Comparison of ENCODE assay signal across 8 cellular contexts in the genomic region with DNA sequence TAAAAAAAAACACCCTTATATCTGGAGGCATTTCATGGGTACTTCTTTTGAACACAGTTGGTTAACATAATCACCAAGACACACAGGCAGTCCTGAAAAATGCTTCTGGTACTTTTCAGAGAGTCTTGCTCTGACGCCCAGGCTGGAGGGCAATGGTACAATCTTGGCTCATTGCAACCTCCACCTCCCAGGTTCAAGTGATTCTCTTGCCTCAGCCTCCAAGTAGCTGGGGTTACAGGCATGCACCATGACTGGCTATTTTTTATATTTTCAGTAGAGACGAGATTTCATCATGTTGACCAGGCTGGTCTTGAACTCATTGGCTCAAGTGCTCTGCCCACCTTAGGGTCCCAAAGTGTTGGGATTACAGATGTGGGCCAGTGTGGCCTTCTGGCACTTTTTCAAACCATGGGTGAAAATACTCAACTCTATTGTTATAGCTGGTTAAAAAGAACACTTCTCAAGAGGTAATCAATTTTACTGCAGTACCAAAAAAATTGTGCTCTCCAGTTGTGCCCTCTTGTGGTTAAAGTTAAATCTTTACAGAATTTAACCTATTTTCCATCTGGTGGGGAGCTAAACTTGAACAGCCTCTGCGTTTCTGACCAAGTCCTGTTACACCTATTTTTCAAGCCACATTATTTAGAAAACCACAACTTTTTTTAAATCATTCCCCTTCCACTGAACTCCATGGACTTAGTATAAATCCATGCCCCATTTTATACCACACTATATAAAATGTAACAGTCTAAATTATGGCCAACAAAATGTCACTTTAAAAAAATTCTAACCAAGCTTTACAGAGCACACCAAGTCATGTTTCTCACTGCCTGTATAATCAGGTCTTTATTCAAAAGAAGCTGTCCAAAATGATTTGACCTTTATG. TPM values are rescaled to one million over a fixed set of nuclear protein-coding genes. Genes with fewer than 3 reads are reported as not detected.
DNase-seq lines count a peak whose midpoint lies in the region; ATAC-seq and TF ChIP-seq lines count a peak whose summit lies in the region.

No MANE protein-coding gene starts in this region.

- H3K27ac ChIP-seq in KMS-11 (peak overlapping the region; percentile 96), upper lobe of left lung (peak overlapping the region in 3 of 4 donors; percentile 89 to 94 (median 92))

- H3K27me3 Mint-ChIP-seq in activated T-helper 1 cell treated with anti-CD3 and anti-CD28 coated beads, Interleukin-12 subunit alpha, Interleukin-12 subunit beta, Interleukin-2, Interleukin-4 antibody, amounts not matched to agents 30 ng/mL and 10 ng/mL and 1 ng/mL, durations not matched to agents 14 hours and 24 hours and 36 hours (ENCODE audit: insufficient read depth) = no peaks in the 10 kb centered on the region

- peaks cover 36% of the 10 kb centered on the region for H3K36me3 ChIP-seq in KMS-11 (ENCODE audit: insufficient read depth)
- peaks cover 33 to 74% (median 58%) of the 10 kb centered on the region in 4 donors for H3K36me3 ChIP-seq in upper lobe of left lung

- H4K20me1 ChIP-seq in KMS-11 (ENCODE audit: insufficient read depth) = peaks cover 13% of the 10 kb centered on the region

- no peaks in the 10 kb centered on the region for H3K9me3 ChIP-seq in upper lobe of left lung

- H3K4me2 ChIP-seq in KMS-11 = peak overlapping the region; percentile 43; the same call in 1 of the 2 replicates

- H3K4me3 ChIP-seq in KMS-11 (IDR thresholded peaks at IDR 0.05; ENCODE audit: insufficient read depth, low read depth, low read length) (no peak overlapping the region), upper lobe of left lung (peak overlapping the region in 1 of 4 donors; percentile 96)

- TF ChIP-seq EP300 in upper lobe of left lung (IDR thresholded peaks at IDR 0.05) = no peak

- H3K27me3 ChIP-seq in KMS-11 (ENCODE audit: insufficient read depth, low read depth) (no peaks in the 10 kb centered on the region), upper lobe of left lung (no peaks in the 10 kb centered on the region)

- no peak for TF ChIP-seq POLR2A in upper lobe of left lung (IDR thresholded peaks at IDR 0.05)

- peak overlapping the region; percentile 94 for H3K27ac Mint-ChIP-seq in activated T-helper 1 cell treated with anti-CD3 and anti-CD28 coated beads, Interleukin-12 subunit alpha, Interleukin-12 subunit beta, Interleukin-2, Interleukin-4 antibody, amounts not matched to agents 30 ng/mL and 10 ng/mL and 1 ng/mL, durations not matched to agents 14 hours and 24 hours and 36 hours

- peak overlapping the region; percentile 96; the same call in 1 of the 2 replicates for H3K9ac ChIP-seq in KMS-11

- TF ChIP-seq CTCF in KMS-11 (conservative IDR thresholded peaks at IDR 0.05; ENCODE audit: low read depth, low read length) (peak; percentile 55), upper lobe of left lung (IDR thresholded peaks at IDR 0.05) (peak in 3 of 6 experiments; percentile 4 to 25 (median 20))

- H3K36me3 Mint-ChIP-seq in activated T-helper 1 cell treated with anti-CD3 and anti-CD28 coated beads, Interleukin-12 subunit alpha, Interleukin-12 subunit beta, Interleukin-2, Interleukin-4 antibody, amounts not matched to agents 30 ng/mL and 10 ng/mL and 1 ng/mL, durations not matched to agents 14 hours and 24 hours and 36 hours (ENCODE audit: low read depth) = peaks cover 82% of the 10 kb centered on the region

- peaks cover 60% of the 10 kb centered on the region for H3K4me1 Mint-ChIP-seq in activated T-helper 1 cell treated with anti-CD3 and anti-CD28 coated beads, Interleukin-12 subunit alpha, Interleukin-12 subunit beta, Interleukin-2, Interleukin-4 antibody, amounts not matched to agents 30 ng/mL and 10 ng/mL and 1 ng/mL, durations not matched to agents 14 hours and 24 hours and 36 hours (ENCODE audit: low read depth)

- DNase-seq in DMS114 treated with DMSO at 0.1 percent for 48 hours (lab: John Stamatoyannopoulos, UW; ENCODE audit: unreplicated experiment) = peak; percentile 64
- no peak for DNase-seq in activated T-helper 1 cell treated with anti-CD3 and anti-CD28 coated beads, Interleukin-12 subunit alpha, Interleukin-12 subunit beta, Interleukin-2, Interleukin-4 antibody, amounts not matched to agents 30 ng/mL and 10 ng/mL and 1 ng/mL, durations not matched to agents 14 hours and 24 hours and 36 hours (ENCODE audit: low spot score)
- DNase-seq in islet precursor cell = peak; percentile 40
- no peak for DNase-seq in upper lobe of left lung
- DNase-seq in amygdala (lab: John Stamatoyannopoulos, UW) = no peak
- DNase-seq in foreskin melanocyte = no peak

- no peaks in the 10 kb centered on the region for H3K9me3 Mint-ChIP-seq in activated T-helper 1 cell treated with anti-CD3 and anti-CD28 coated beads, Interleukin-12 subunit alpha, Interleukin-12 subunit beta, Interleukin-2, Interleukin-4 antibody, amounts not matched to agents 30 ng/mL and 10 ng/mL and 1 ng/mL, durations not matched to agents 14 hours and 24 hours and 36 hours

- H3K4me1 ChIP-seq in KMS-11 (ENCODE audit: low read depth, poor library complexity, severe bottlenecking) (peaks cover 72% of the 10 kb centered on the region), upper lobe of left lung (peaks cover 22 to 58% (median 31%) of the 10 kb centered on the region in 4 donors)

- no peak for ATAC-seq in upper lobe of left lung (ENCODE audit: low FRiP score in 2 of 2)
- no peak for ATAC-seq in HG02973 (IDR thresholded peaks at IDR 0.05; ENCODE audit: unreplicated experiment)

- 55 to 68% methylated on average over 3 of the region's 3 CpGs for WGBS in upper lobe of left lung, 2 donors

- H3K79me2 ChIP-seq in KMS-11 (ENCODE audit: insufficient read depth, low read depth) = peaks cover 63% of the 10 kb centered on the region

- intact Hi-C loops in activated T-helper 1 cell treated with anti-CD3 and anti-CD28 coated beads, Interleukin-12 subunit alpha, Interleukin-12 subunit beta, Interleukin-2, Interleukin-4 antibody, amounts not matched to agents 30 ng/mL and 10 ng/mL and 1 ng/mL, durations not matched to agents 14 hours and 24 hours and 36 hours (cut with micrococcal nuclease) = loop anchor here (5.0 kb wide), 1 partner anchor 204 kb away; a partner anchor contains a TSS

- H2AFZ ChIP-seq in KMS-11 (ENCODE audit: low read depth) = no peak overlapping the region

- no peak overlapping the region for H3K4me3 Mint-ChIP-seq in activated T-helper 1 cell treated with anti-CD3 and anti-CD28 coated beads, Interleukin-12 subunit alpha, Interleukin-12 subunit beta, Interleukin-2, Interleukin-4 antibody, amounts not matched to agents 30 ng/mL and 10 ng/mL and 1 ng/mL, durations not matched to agents 14 hours and 24 hours and 36 hours

RNA-seq across cellular contexts. Expression of a gene that starts 1.2 kb away (rescaled TPM):
- 37.3 and 39.0 TPM in 2 replicates for total RNA-seq in activated T-helper 1 cell treated with anti-CD3 and anti-CD28 coated beads, Interleukin-12 subunit alpha, Interleukin-12 subunit beta, Interleukin-2, Interleukin-4 antibody, amounts not matched to agents 30 ng/mL and 10 ng/mL and 1 ng/mL, durations not matched to agents 14 hours and 24 hours and 36 hours
- 10 to 100 TPM; 19.0 to 35.1 (median 25.5) TPM for total RNA-seq in upper lobe of left lung

RNA-seq across cellular contexts. Expression of a gene that starts 5.9 kb away (rescaled TPM):
- 3,069 and 3,091 TPM in 2 replicates for total RNA-seq in activated T-helper 1 cell treated with anti-CD3 and anti-CD28 coated beads, Interleukin-12 subunit alpha, Interleukin-12 subunit beta, Interleukin-2, Interleukin-4 antibody, amounts not matched to agents 30 ng/mL and 10 ng/mL and 1 ng/mL, durations not matched to agents 14 hours and 24 hours and 36 hours
- total RNA-seq in upper lobe of left lung = 1,000 to 10,000 TPM in 5 of 6 donors, 100 to 1,000 TPM in 1; 807 to 2,526 (median 1,681) TPM

RNA-seq across cellular contexts. Expression of a gene that starts 6.4 kb away (rescaled TPM):
- total RNA-seq in activated T-helper 1 cell treated with anti-CD3 and anti-CD28 coated beads, Interleukin-12 subunit alpha, Interleukin-12 subunit beta, Interleukin-2, Interleukin-4 antibody, amounts not matched to agents 30 ng/mL and 10 ng/mL and 1 ng/mL, durations not matched to agents 14 hours and 24 hours and 36 hours = 37.5 and 42.2 TPM in 2 replicates
- 1 to 10 TPM in 5 of 6 donors, under 1 TPM in 1; 0.33 to 6.3 (median 5.1) TPM for total RNA-seq in upper lobe of left lung

Comparison
In these comparisons a context has a peak if more than half of its experiments do, and no peak if none do; other contexts are left out.
1. DNase-seq: peak in DMS114 treated with DMSO at 0.1 percent for 48 hours (single experiment) and islet precursor cell (single experiment); none in activated T-helper 1 cell treated with anti-CD3 and anti-CD28 coated beads, Interleukin-12 subunit alpha, Interleukin-12 subunit beta, Interleukin-2, Interleukin-4 antibody, amounts not matched to agents 30 ng/mL and 10 ng/mL and 1 ng/mL, durations not matched to agents 14 hours and 24 hours and 36 hours (single experiment), upper lobe of left lung (0 of 2), amygdala (0 of 56) and foreskin melanocyte (single experiment).